ENCODE assay signal across 23 cellular contexts in genomic region chr18:61432590-61432989, GRCh38.
"Had no signal": no experiment of that assay in that cellular context is flagged by ENCODE, and none has a peak within 500 bp of the region (broad histone marks: within the 10 kb centered on the region; RNA-seq: fewer than 3 reads in every experiment).

No MANE protein-coding gene starts in this region.

- H3K4me1 ChIP-seq: colonic mucosa, esophagus muscularis mucosa, esophagus squamous epithelium, foreskin keratinocyte, gastrocnemius medialis, gastroesophageal sphincter, heart left ventricle, heart right ventricle had no signal

- H3K4me3 ChIP-seq: colonic mucosa, coronary artery, dorsolateral prefrontal cortex, esophagus muscularis mucosa, esophagus squamous epithelium, gastrocnemius medialis, gastroesophageal sphincter, heart left ventricle, heart right ventricle had no signal

- H3K36me3 ChIP-seq: colonic mucosa, esophagus muscularis mucosa, esophagus squamous epithelium, gastrocnemius medialis, gastroesophageal sphincter, heart left ventricle, heart right ventricle had no signal

- H3K9me3 ChIP-seq: colonic mucosa, esophagus squamous epithelium, gastrocnemius medialis had no signal

- DNase-seq: colonic mucosa; cortex of kidney; dermis blood vessel endothelial cell; dorsolateral prefrontal cortex; effector CD4-positive, alpha-beta T cell; effector CD8-positive, alpha-beta T cell; effector memory CD4-positive, alpha-beta T cell; effector memory CD8-positive, alpha-beta T cell; endodermal cell; erythroblast; esophagus squamous epithelium; foreskin fibroblast; foreskin keratinocyte; foreskin melanocyte; gastrocnemius medialis; glutamatergic neuron; head of caudate nucleus; heart left ventricle; heart right ventricle had no signal

- H3K27ac ChIP-seq: colonic mucosa, coronary artery, epithelial cell of prostate, esophagus muscularis mucosa, esophagus squamous epithelium, foreskin keratinocyte, gastrocnemius medialis, gastroesophageal sphincter, heart left ventricle, heart right ventricle had no signal
